ENCODE assay signal across 13 cellular contexts in the genomic region with DNA sequence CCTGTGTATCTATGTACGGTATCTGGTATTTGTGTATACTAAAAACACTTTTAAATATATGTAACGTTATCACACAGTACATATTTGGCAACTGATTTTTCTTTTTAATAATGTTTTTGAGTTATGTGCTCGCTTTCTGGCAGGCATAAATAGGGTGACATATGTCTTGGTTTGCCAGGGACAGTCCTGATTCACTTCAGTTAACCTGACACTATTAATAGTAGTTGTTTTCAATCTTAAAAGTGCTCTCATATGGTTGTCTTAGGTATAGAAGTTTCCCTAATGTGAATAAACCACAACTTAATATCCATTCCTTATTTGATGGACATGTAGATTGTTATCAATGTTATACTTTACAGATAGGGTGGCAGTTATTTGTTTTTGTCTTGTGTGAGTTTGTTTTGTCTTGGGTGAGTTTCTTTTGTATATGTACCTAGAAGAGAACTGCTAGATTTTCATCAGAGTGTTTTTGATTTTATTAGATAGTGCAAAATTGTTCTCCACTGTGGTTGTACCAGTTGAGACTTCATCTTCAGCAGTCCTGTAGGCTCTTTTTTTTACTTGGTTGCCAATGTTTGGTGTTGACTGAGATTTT. TPM values are rescaled to one million over a fixed set of nuclear protein-coding genes. Genes with fewer than 3 reads are reported as not detected.
DNase-seq lines count a peak whose midpoint lies in the region; ATAC-seq and TF ChIP-seq lines count a peak whose summit lies in the region.
"Had no signal": no experiment of that assay in that cellular context is flagged by ENCODE, and none has a peak within 500 bp of the region (broad histone marks: within the 10 kb centered on the region; RNA-seq: fewer than 3 reads in every experiment).

No MANE protein-coding gene starts in this region.

- no peaks in the 10 kb centered on the region for H3K27me3 Mint-ChIP-seq in activated T-cell treated with anti-CD3 and anti-CD28 coated beads, Interleukin-2, amount 50 U/mL, for 4 hours (ENCODE audit: low read depth)
- no peaks in the 10 kb centered on the region for H3K27me3 Mint-ChIP-seq in activated naive CD8-positive, alpha-beta T cell treated with anti-CD3 and anti-CD28 coated beads for 36 hours
- H3K27me3 Mint-ChIP-seq: activated CD4-positive, alpha-beta T cell treated with anti-CD3 and anti-CD28 coated beads, Interleukin-2, amount 10 ng/mL, durations not matched to agents 24 days and 14 days had no signal

- CTCF ChIA-PET in HEK293T (lab: Yijun Ruan, JAX), result interaction anchor here (0.9 kb wide), 1 partner anchor 8 kb away, joined by 3 read pairs; a partner anchor contains a TSS

- ATAC-seq in activated T-cell treated with anti-CD3 and anti-CD28 coated beads, Interleukin-2, amount 50 U/mL, for 4 hours, result peak in 1 of 2 donors; percentile 16
- ATAC-seq in gastrocnemius medialis (peak in 1 of 2 donors; percentile 81), HG03045 (IDR thresholded peaks at IDR 0.05; ENCODE audit: unreplicated experiment) (no peak)
- no peak for ATAC-seq in activated naive CD4-positive, alpha-beta T cell treated with anti-CD3 and anti-CD28 coated beads, Interleukin-2, amount 50 U/mL, for 72 hours

- peaks cover 43% of the 10 kb centered on the region for H3K36me3 Mint-ChIP-seq in activated T-cell treated with anti-CD3 and anti-CD28 coated beads, Interleukin-2, amount 50 U/mL, for 4 hours (ENCODE audit: insufficient read depth)
- peaks cover 43% of the 10 kb centered on the region for H3K36me3 Mint-ChIP-seq in activated naive CD8-positive, alpha-beta T cell treated with anti-CD3 and anti-CD28 coated beads for 36 hours
- peaks cover 12 to 24% of the 10 kb centered on the region in 2 donors for H3K36me3 Mint-ChIP-seq in activated naive CD4-positive, alpha-beta T cell treated with anti-CD3 and anti-CD28 coated beads, Interleukin-2, amount 50 U/mL, for 72 hours

- peak overlapping the region; percentile 62 for H3K27ac Mint-ChIP-seq in activated naive CD8-positive, alpha-beta T cell treated with anti-CD3 and anti-CD28 coated beads for 36 hours
- no peak overlapping the region for H3K27ac Mint-ChIP-seq in activated naive CD4-positive, alpha-beta T cell treated with anti-CD3 and anti-CD28 coated beads, Interleukin-2, amount 50 U/mL, for 72 hours

- in situ Hi-C loops in gastrocnemius medialis (cut with MboI; ENCODE audit: low sequenced_read_pairs in 4 of 4), result no loop called here

- peak overlapping the region in 2 of 4 donors; percentile 6 to 13 for H3K4me3 ChIP-seq in gastrocnemius medialis
- H3K4me3 ChIP-seq: HAP-1, MG63 had no signal

- peak overlapping the region; percentile 39 for H3K4me3 Mint-ChIP-seq in activated T-cell treated with anti-CD3 and anti-CD28 coated beads, Interleukin-2, amount 50 U/mL, for 4 hours
- no peak overlapping the region for H3K4me3 Mint-ChIP-seq in activated naive CD8-positive, alpha-beta T cell treated with anti-CD3 and anti-CD28 coated beads for 36 hours
- H3K4me3 Mint-ChIP-seq: activated CD4-positive, alpha-beta T cell treated with anti-CD3 and anti-CD28 coated beads, Interleukin-2, amount 10 ng/mL, durations not matched to agents 24 days and 14 days had no signal

- POLR2A ChIA-PET in HEK293T (lab: Yijun Ruan, JAX), result interaction anchor here (1.2 kb wide), 1 partner anchor 8 kb away, joined by 10 read pairs; a partner anchor contains a TSS

- peaks cover 79 to 99% of the 10 kb centered on the region in 2 donors for H3K4me1 ChIP-seq in gastrocnemius medialis

- no peaks in the 10 kb centered on the region for H3K9me3 Mint-ChIP-seq in activated T-cell treated with anti-CD3 and anti-CD28 coated beads, Interleukin-2, amount 50 U/mL, for 4 hours
- H3K9me3 Mint-ChIP-seq in activated naive CD8-positive, alpha-beta T cell treated with anti-CD3 and anti-CD28 coated beads for 36 hours, result no peaks in the 10 kb centered on the region
- no peaks in the 10 kb centered on the region for H3K9me3 Mint-ChIP-seq in activated naive CD4-positive, alpha-beta T cell treated with anti-CD3 and anti-CD28 coated beads, Interleukin-2, amount 50 U/mL, for 72 hours
- H3K9me3 Mint-ChIP-seq: activated CD4-positive, alpha-beta T cell treated with anti-CD3 and anti-CD28 coated beads, Interleukin-2, amount 10 ng/mL, durations not matched to agents 24 days and 14 days had no signal

- intact Hi-C loops in gastrocnemius medialis (cut with DNase I; ENCODE audit: low total_unique reads), result loop anchor here (10.0 kb wide), 1 partner anchor 735 kb away; no protein-coding TSS in a partner anchor

- H3K4me1 Mint-ChIP-seq in activated T-cell treated with anti-CD3 and anti-CD28 coated beads, Interleukin-2, amount 50 U/mL, for 4 hours (ENCODE audit: low read depth), result peaks cover 89% of the 10 kb centered on the region
- H3K4me1 Mint-ChIP-seq in activated naive CD8-positive, alpha-beta T cell treated with anti-CD3 and anti-CD28 coated beads for 36 hours, result peaks cover 76% of the 10 kb centered on the region

- TF ChIP-seq CTCF in gastrocnemius medialis (IDR thresholded peaks at IDR 0.05 in 4 of 5, conservative IDR thresholded peaks at IDR 0.05 in 1 of 5), result no peak

- H3K36me3 ChIP-seq in gastrocnemius medialis, result no peaks in the 10 kb centered on the region

- no peaks in the 10 kb centered on the region for H3K9me3 ChIP-seq in gastrocnemius medialis
- H3K9me3 ChIP-seq: HAP-1, MG63 had no signal

- peak overlapping the region; percentile 39 to 72 (median 53) for H3K27ac ChIP-seq in gastrocnemius medialis

- H3K27me3 ChIP-seq in gastrocnemius medialis, result no peaks in the 10 kb centered on the region
- H3K27me3 ChIP-seq: MG63 had no signal

- no peak for DNase-seq in activated T-cell treated with anti-CD3 and anti-CD28 coated beads, Interleukin-2, amount 50 U/mL, for 4 hours
- DNase-seq in activated T-cell treated with anti-CD3 and anti-CD28 coated beads for 4 hours, result no peak
- DNase-seq in HEK293T (ENCODE audit: extremely low spot score), result no peak
- no peak for DNase-seq in activated naive CD8-positive, alpha-beta T cell treated with anti-CD3 and anti-CD28 coated beads for 36 hours
- no peak for DNase-seq in gastrocnemius medialis
- DNase-seq in HuH-7.5 (ENCODE audit: low spot score), result no peak
- no peak for DNase-seq in activated naive CD4-positive, alpha-beta T cell treated with anti-CD3 and anti-CD28 coated beads, Interleukin-2, amount 50 U/mL, for 72 hours (ENCODE audit: low spot score in 2 of 2)
- DNase-seq: activated CD4-positive, alpha-beta T cell treated with anti-CD3 and anti-CD28 coated beads, Interleukin-2, amount 10 ng/mL, durations not matched to agents 24 days and 14 days; hippocampal formation; MG63; stimulated activated CD4-positive, alpha-beta T cell treated with anti-CD3 and anti-CD28 coated beads, Interleukin-4, amount 100 ng/mL, for 24 hours had no signal

- TF ChIP-seq POLR2A in gastrocnemius medialis (IDR thresholded peaks at IDR 0.05), result no peak

TF ChIP-seq in HEK293T, 16 proteins besides CTCF, POLR2A, EP300 and RAD21:
- TF ChIP-seq LEF1 (IDR thresholded peaks at IDR 0.05; ENCODE audit: borderline replicate concordance) (no peak), ZNF384 (IDR thresholded peaks at IDR 0.05) (no peak), CTBP1 (IDR thresholded peaks at IDR 0.05; ENCODE audit: borderline replicate concordance) (no peak), FOXK2 (IDR thresholded peaks at IDR 0.05) (no peak), ELF4 (IDR thresholded peaks at IDR 0.05) (no peak)
- TF ChIP-seq, protein P1, sequence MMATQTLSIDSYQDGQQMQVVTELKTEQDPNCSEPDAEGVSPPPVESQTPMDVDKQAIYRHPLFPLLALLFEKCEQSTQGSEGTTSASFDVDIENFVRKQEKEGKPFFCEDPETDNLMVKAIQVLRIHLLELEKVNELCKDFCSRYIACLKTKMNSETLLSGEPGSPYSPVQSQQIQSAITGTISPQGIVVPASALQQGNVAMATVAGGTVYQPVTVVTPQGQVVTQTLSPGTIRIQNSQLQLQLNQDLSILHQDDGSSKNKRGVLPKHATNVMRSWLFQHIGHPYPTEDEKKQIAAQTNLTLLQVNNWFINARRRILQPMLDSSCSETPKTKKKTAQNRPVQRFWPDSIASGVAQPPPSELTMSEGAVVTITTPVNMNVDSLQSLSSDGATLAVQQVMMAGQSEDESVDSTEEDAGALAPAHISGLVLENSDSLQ (IDR thresholded peaks at IDR 0.05), result peak; percentile 42

RNA-seq across cellular contexts. Expression of a gene that starts 7.9 kb away (rescaled TPM):
- 100 to 1,000 TPM; 532 to 555 (median 540) TPM for total RNA-seq in activated T-cell treated with anti-CD3 and anti-CD28 coated beads, Interleukin-2, amount 50 U/mL, for 4 hours
- 100 to 1,000 TPM; 364 to 375 TPM for total RNA-seq in activated naive CD8-positive, alpha-beta T cell treated with anti-CD3 and anti-CD28 coated beads for 36 hours
- total RNA-seq in gastrocnemius medialis, result 100 to 1,000 TPM in 3 of 4 donors, 10 to 100 TPM in 1; 80.5 to 114 (median 108) TPM
- 100 to 1,000 TPM; 185 to 250 TPM for total RNA-seq in activated naive CD4-positive, alpha-beta T cell treated with anti-CD3 and anti-CD28 coated beads, Interleukin-2, amount 50 U/mL, for 72 hours

RNA-seq across cellular contexts. Expression of a gene that starts 21.2 kb away (rescaled TPM):
- 10 to 100 TPM; 89.0 to 94.3 (median 91.7) TPM for total RNA-seq in activated T-cell treated with anti-CD3 and anti-CD28 coated beads, Interleukin-2, amount 50 U/mL, for 4 hours
- 10 to 100 TPM; 97.7 to 98.6 TPM for total RNA-seq in activated naive CD8-positive, alpha-beta T cell treated with anti-CD3 and anti-CD28 coated beads for 36 hours
- 10 to 100 TPM; 31.4 to 71.6 (median 55.3) TPM for total RNA-seq in gastrocnemius medialis
- total RNA-seq in activated naive CD4-positive, alpha-beta T cell treated with anti-CD3 and anti-CD28 coated beads, Interleukin-2, amount 50 U/mL, for 72 hours, result 10 to 100 TPM; 48.2 to 84.3 TPM
